In the genomic region with DNA sequence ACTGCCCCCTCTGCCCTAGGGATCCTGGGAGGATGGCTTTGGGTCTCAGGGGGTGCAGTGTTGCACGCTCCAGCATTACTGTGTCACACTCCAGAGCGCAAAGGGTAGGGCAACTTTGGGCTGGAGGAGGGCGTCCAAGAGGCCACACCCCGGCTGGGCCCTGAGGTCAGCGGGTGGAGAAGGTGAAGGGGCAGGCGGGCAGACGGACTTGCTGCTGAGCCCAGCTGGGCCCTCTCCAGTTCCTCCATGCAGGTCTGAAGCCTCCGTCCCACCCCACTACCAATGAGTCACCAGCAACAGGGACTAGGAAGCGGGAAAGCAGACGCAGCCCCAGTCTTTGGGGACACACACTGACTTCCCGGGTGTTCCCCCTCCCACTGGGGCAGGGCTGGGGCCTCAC, we compare ENCODE assay signal across 21 cellular contexts.
DNase-seq lines count a peak whose midpoint lies in the region; ATAC-seq and TF ChIP-seq lines count a peak whose summit lies in the region.
"Had no signal": no experiment of that assay in that cellular context is flagged by ENCODE, and none has a peak within 500 bp of the region (broad histone marks: within the 10 kb centered on the region; RNA-seq: fewer than 3 reads in every experiment).

No MANE protein-coding gene starts in this region.

- H3K36me3 ChIP-seq in mucosa of rectum (ENCODE audit: control insufficient read depth in 2 of 2, insufficient read depth in 2 of 2, low read length in 2 of 2) (peaks cover 0 to 3% of the 10 kb centered on the region in 2 donors), stomach (peaks cover 0 to 4% (median 0%) of the 10 kb centered on the region in 4 donors)
- H3K36me3 ChIP-seq: heart left ventricle, tibial nerve had no signal

- H3K4me3 ChIP-seq in mucosa of rectum (ENCODE audit: low read length in 2 of 2) (no peak overlapping the region), stomach (no peak overlapping the region)
- H3K4me3 ChIP-seq: PC-9, tibial nerve had no signal

- CTCF ChIA-PET in RWPE1 (lab: Yijun Ruan, JAX) = no interaction called here

- DNase-seq in RWPE1 (ENCODE audit: low spot score) = no peak
- peak; percentile 73 for DNase-seq in stomach
- DNase-seq in GF-D8 (lab: John Stamatoyannopoulos, UW) = no peak
- no peak for DNase-seq in DMS153 (lab: John Stamatoyannopoulos, UW)
- DNase-seq: activated CD8-positive, alpha-beta T cell treated with anti-CD3 and anti-CD28 coated beads, Interleukin-2, amount 10 ng/mL, durations not matched to agents 7 days and 5 days; activated naive CD4-positive, alpha-beta T cell treated with Interleukin-2 at 50 U/mL for 16 hours; activated T-cell treated with anti-CD3 and anti-CD28 coated beads, Interleukin-2, amount 50 U/mL, for 24 hours; amygdala; effector memory CD8-positive, alpha-beta T cell; immature natural killer cell; NCI-H1436; NCI-H748 treated with DMSO at 0.1 percent for 48 hours; retina; T-helper 2 cell had no signal

- H3K4me1 ChIP-seq in mucosa of rectum (ENCODE audit: control insufficient read depth in 2 of 2, insufficient read depth in 2 of 2, low read length in 2 of 2) = peaks cover 44 to 68% of the 10 kb centered on the region in 2 donors
- peaks cover 99 to 100% (median 100%) of the 10 kb centered on the region in 4 donors for H3K4me1 ChIP-seq in stomach

- TF ChIP-seq POLR2A in stomach (IDR thresholded peaks at IDR 0.05) = no peak

- POLR2A ChIA-PET in RWPE1 (lab: Yijun Ruan, JAX; ENCODE audit: low non-redundant PET) = no interaction called here

- H3K27me3 ChIP-seq in mucosa of rectum (ENCODE audit: control insufficient read depth in 2 of 2, insufficient read depth in 2 of 2, low read length in 2 of 2) (no peaks in the 10 kb centered on the region), stomach (no peaks in the 10 kb centered on the region)
- H3K27me3 ChIP-seq: heart left ventricle, neutrophil, tibial nerve had no signal

- 22 to 51% (median 31%) methylated on average over 11 of the region's 11 CpGs for WGBS in stomach, 5 donors

- ATAC-seq in esophagus mucosa (peak; percentile 21), GM21529 (IDR thresholded peaks at IDR 0.05; ENCODE audit: unreplicated experiment) (no peak)
- ATAC-seq: activated CD8-positive, alpha-beta T cell treated with anti-CD3 and anti-CD28 coated beads, Interleukin-2, amount 10 ng/mL, durations not matched to agents 7 days and 5 days; effector memory CD8-positive, alpha-beta T cell had no signal

- intact Hi-C loops in stomach (cut with DNase I; ENCODE audit: low total_unique reads) = loop anchor here (10.0 kb wide), 1 partner anchor 114 kb away; a partner anchor contains a TSS

- no peak for TF ChIP-seq CTCF in RWPE1 (conservative IDR thresholded peaks at IDR 0.05; ENCODE audit: low read depth)
- TF ChIP-seq CTCF in stomach (IDR thresholded peaks at IDR 0.05) = no peak

- H3K9ac ChIP-seq in mucosa of rectum (ENCODE audit: low read depth in 1 of 2, low read length in 2 of 2) = no peak overlapping the region

- H3K9me3 ChIP-seq in mucosa of rectum (ENCODE audit: control insufficient read depth in 2 of 2, low read length in 2 of 2) (no peaks in the 10 kb centered on the region), stomach (no peaks in the 10 kb centered on the region)
- H3K9me3 ChIP-seq: heart left ventricle, neutrophil, tibial nerve had no signal

- peak overlapping the region; percentile 67 for H3K27ac ChIP-seq in RWPE1
- peak overlapping the region; percentile 6 to 52 for H3K27ac ChIP-seq in mucosa of rectum (ENCODE audit: low read depth in 2 of 2, low read length in 2 of 2)
- H3K27ac ChIP-seq in stomach = peak overlapping the region; percentile 86 to 97 (median 92)
- H3K27ac ChIP-seq: neutrophil, PC-9, tibial nerve had no signal

- no peak for TF ChIP-seq EP300 in stomach (IDR thresholded peaks at IDR 0.05)

Comparison
In these comparisons a context has a peak if more than half of its experiments do, and no peak if none do; other contexts are left out.
1. H3K27ac ChIP-seq: peak in every context shown above with its lines; median percentile 92 in stomach; 67 in RWPE1; 29 in mucosa of rectum.